In the genomic region with DNA sequence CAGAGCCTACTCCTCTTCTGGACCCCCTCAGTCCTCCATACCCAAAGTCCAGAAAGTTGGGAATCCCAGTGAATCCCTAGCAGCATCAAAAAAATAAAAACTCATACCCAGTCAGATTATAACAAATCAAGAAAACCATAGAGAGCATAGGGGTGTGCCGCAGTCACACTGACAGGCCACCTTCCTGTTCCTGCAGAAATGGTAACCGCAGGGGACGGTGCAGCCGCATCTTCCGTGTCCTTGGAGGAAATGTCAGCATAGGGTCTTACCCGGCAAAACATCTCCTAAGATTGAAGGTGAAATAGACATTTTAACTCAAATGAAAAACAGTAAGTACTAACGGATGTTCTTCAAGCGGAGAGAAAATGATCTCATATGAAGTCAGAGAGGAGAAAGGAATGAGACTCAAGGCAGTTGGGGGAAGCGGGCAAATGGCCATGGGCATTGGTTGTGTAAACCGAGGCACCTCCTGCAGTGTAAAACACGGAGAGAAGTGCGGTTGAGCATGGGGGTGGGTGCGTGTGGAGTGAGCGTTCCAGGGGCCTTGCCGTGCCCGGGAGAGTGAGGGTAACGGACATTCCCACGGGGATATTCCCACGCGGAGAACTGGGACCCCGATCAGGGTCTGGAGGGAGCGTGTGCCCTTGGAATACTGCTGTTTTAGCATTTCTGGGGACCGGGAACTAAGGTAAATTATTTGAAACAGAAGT, we compare ENCODE assay signal across 15 cellular contexts.
DNase-seq lines count a peak whose midpoint lies in the region; ATAC-seq and TF ChIP-seq lines count a peak whose summit lies in the region.
"Had no signal": no experiment of that assay in that cellular context is flagged by ENCODE, and none has a peak within 500 bp of the region (broad histone marks: within the 10 kb centered on the region; RNA-seq: fewer than 3 reads in every experiment).

No MANE protein-coding gene starts in this region.

- no peak overlapping the region for H3K4me3 ChIP-seq in lower lobe of right lung
- H3K4me3 ChIP-seq: BLaER1 had no signal

- ATAC-seq in activated CD8-positive, alpha-beta memory T cell treated with anti-CD3 and anti-CD28 coated beads, Interleukin-2, amount 10 ng/mL, durations not matched to agents 7 days and 5 days: no peak
- ATAC-seq in natural killer cell treated with Interleukin-12 subunit alpha and Interleukin-12 subunit beta and Interleukin-15 and Interleukin-18, amount 100 ng/mL, for 72 hours: no peak
- ATAC-seq in natural killer cell: no peak
- ATAC-seq in lower lobe of right lung: no peak
- ATAC-seq in HG03432 (IDR thresholded peaks at IDR 0.05; ENCODE audit: unreplicated experiment): no peak
- no peak for ATAC-seq in HG03095 (IDR thresholded peaks at IDR 0.05; ENCODE audit: unreplicated experiment)

- no peaks in the 10 kb centered on the region for H3K9me3 Mint-ChIP-seq in activated CD8-positive, alpha-beta memory T cell treated with anti-CD3 and anti-CD28 coated beads, Interleukin-2, amount 10 ng/mL, durations not matched to agents 7 days and 5 days (ENCODE audit: low read depth)
- H3K9me3 Mint-ChIP-seq in natural killer cell treated with Interleukin-12 subunit alpha and Interleukin-12 subunit beta and Interleukin-15 and Interleukin-18, amount 100 ng/mL, for 72 hours: no peaks in the 10 kb centered on the region
- H3K9me3 Mint-ChIP-seq in natural killer cell (no peaks in the 10 kb centered on the region), type B pancreatic cell (peaks cover 6% of the 10 kb centered on the region)
- H3K9me3 Mint-ChIP-seq: HFFc6 had no signal

- H3K27ac Mint-ChIP-seq in activated CD8-positive, alpha-beta memory T cell treated with anti-CD3 and anti-CD28 coated beads, Interleukin-2, amount 10 ng/mL, durations not matched to agents 7 days and 5 days: no peak overlapping the region
- no peak overlapping the region for H3K27ac Mint-ChIP-seq in natural killer cell treated with Interleukin-12 subunit alpha and Interleukin-12 subunit beta and Interleukin-15 and Interleukin-18, amount 100 ng/mL, for 72 hours
- H3K27ac Mint-ChIP-seq in natural killer cell: no peak overlapping the region
- no peak overlapping the region for H3K27ac Mint-ChIP-seq in type B pancreatic cell
- H3K27ac Mint-ChIP-seq: HFFc6 had no signal

- CTCF ChIA-PET in activated CD8-positive, alpha-beta memory T cell treated with anti-CD3 and anti-CD28 coated beads, Interleukin-2, amount 10 ng/mL, durations not matched to agents 7 days and 5 days (lab: Charles Lee): no interaction called here

- peak; percentile 7 for DNase-seq in activated CD8-positive, alpha-beta memory T cell treated with anti-CD3 and anti-CD28 coated beads, Interleukin-2, amount 50 U/mL, for 4 hours
- no peak for DNase-seq in activated CD8-positive, alpha-beta memory T cell treated with anti-CD3 and anti-CD28 coated beads, Interleukin-2, amount 10 ng/mL, durations not matched to agents 7 days and 5 days
- peak; percentile 35 for DNase-seq in natural killer cell treated with Interleukin-12 subunit alpha and Interleukin-12 subunit beta and Interleukin-15 and Interleukin-18, amount 100 ng/mL, for 72 hours (ENCODE audit: low spot score)
- DNase-seq in natural killer cell (no peak), lower lobe of right lung (peak; percentile 20), type B pancreatic cell (ENCODE audit: extremely low spot score, unreplicated experiment) (peak; percentile 42)
- DNase-seq: GOT3, HFFc6, Karpas-422, NCI-H2029, NCI-H510A treated with DMSO at 0.1 percent for 48 hours had no signal

- no peaks in the 10 kb centered on the region for H3K9me3 ChIP-seq in lower lobe of right lung
- H3K9me3 ChIP-seq: BLaER1 had no signal

- H3K27me3 Mint-ChIP-seq in activated CD8-positive, alpha-beta memory T cell treated with anti-CD3 and anti-CD28 coated beads, Interleukin-2, amount 10 ng/mL, durations not matched to agents 7 days and 5 days: no peaks in the 10 kb centered on the region
- H3K27me3 Mint-ChIP-seq in natural killer cell treated with Interleukin-12 subunit alpha and Interleukin-12 subunit beta and Interleukin-15 and Interleukin-18, amount 100 ng/mL, for 72 hours: no peaks in the 10 kb centered on the region
- H3K27me3 Mint-ChIP-seq in natural killer cell (ENCODE audit: low read depth in 2 of 2) (no peaks in the 10 kb centered on the region), type B pancreatic cell (peaks cover 11% of the 10 kb centered on the region)

- H3K36me3 Mint-ChIP-seq in activated CD8-positive, alpha-beta memory T cell treated with anti-CD3 and anti-CD28 coated beads, Interleukin-2, amount 10 ng/mL, durations not matched to agents 7 days and 5 days: no peaks in the 10 kb centered on the region
- H3K36me3 Mint-ChIP-seq in natural killer cell treated with Interleukin-12 subunit alpha and Interleukin-12 subunit beta and Interleukin-15 and Interleukin-18, amount 100 ng/mL, for 72 hours: no peaks in the 10 kb centered on the region
- H3K36me3 Mint-ChIP-seq in natural killer cell: no peaks in the 10 kb centered on the region
- peaks cover 6% of the 10 kb centered on the region for H3K36me3 Mint-ChIP-seq in type B pancreatic cell

- no peak for TF ChIP-seq CTCF in natural killer cell (IDR thresholded peaks at IDR 0.05)
- no peak for TF ChIP-seq CTCF in lower lobe of right lung (IDR thresholded peaks at IDR 0.05)
- no peak for TF ChIP-seq CTCF in type B pancreatic cell (conservative IDR thresholded peaks at IDR 0.05)

- H3K4me1 Mint-ChIP-seq in activated CD8-positive, alpha-beta memory T cell treated with anti-CD3 and anti-CD28 coated beads, Interleukin-2, amount 10 ng/mL, durations not matched to agents 7 days and 5 days: no peaks in the 10 kb centered on the region
- peaks cover 0 to 10% of the 10 kb centered on the region in 2 donors for H3K4me1 Mint-ChIP-seq in natural killer cell treated with Interleukin-12 subunit alpha and Interleukin-12 subunit beta and Interleukin-15 and Interleukin-18, amount 100 ng/mL, for 72 hours (ENCODE audit: low read depth in 2 of 2)
- H3K4me1 Mint-ChIP-seq in natural killer cell (peaks cover 0 to 19% of the 10 kb centered on the region in 2 donors), type B pancreatic cell (ENCODE audit: unreplicated experiment) (no peaks in the 10 kb centered on the region)

- no peak overlapping the region for H3K4me3 Mint-ChIP-seq in activated CD8-positive, alpha-beta memory T cell treated with anti-CD3 and anti-CD28 coated beads, Interleukin-2, amount 10 ng/mL, durations not matched to agents 7 days and 5 days
- H3K4me3 Mint-ChIP-seq in natural killer cell treated with Interleukin-12 subunit alpha and Interleukin-12 subunit beta and Interleukin-15 and Interleukin-18, amount 100 ng/mL, for 72 hours: no peak overlapping the region
- no peak overlapping the region for H3K4me3 Mint-ChIP-seq in natural killer cell
- H3K4me3 Mint-ChIP-seq in type B pancreatic cell: no peak overlapping the region
- H3K4me3 Mint-ChIP-seq: HFFc6 had no signal

- H3K27ac ChIP-seq in lower lobe of right lung: no peak overlapping the region
- H3K27ac ChIP-seq: 22Rv1, BLaER1 had no signal

- intact Hi-C loops in natural killer cell (cut with micrococcal nuclease) (no loop called here), lower lobe of right lung (cut with DNase I) (no loop called here)

- no peaks in the 10 kb centered on the region for H3K27me3 ChIP-seq in lower lobe of right lung (ENCODE audit: low read depth)
- H3K27me3 ChIP-seq: BLaER1 had no signal

- no peaks in the 10 kb centered on the region for H3K4me1 ChIP-seq in lower lobe of right lung

- H3K36me3 ChIP-seq in lower lobe of right lung: no peaks in the 10 kb centered on the region

Comparison
In these comparisons a context has a peak if more than half of its experiments do, and no peak if none do; other contexts are left out.
1. DNase-seq: peak in activated CD8-positive, alpha-beta memory T cell treated with anti-CD3 and anti-CD28 coated beads, Interleukin-2, amount 50 U/mL, for 4 hours (single experiment), natural killer cell treated with Interleukin-12 subunit alpha and Interleukin-12 subunit beta and Interleukin-15 and Interleukin-18, amount 100 ng/mL, for 72 hours (single experiment), lower lobe of right lung (single experiment) and type B pancreatic cell (single experiment); none in activated CD8-positive, alpha-beta memory T cell treated with anti-CD3 and anti-CD28 coated beads, Interleukin-2, amount 10 ng/mL, durations not matched to agents 7 days and 5 days (single experiment) and natural killer cell (single experiment).